8 cellular contexts compared by ENCODE assay signal in genomic region chr16:19555186-19555937, GRCh38. TPM values are rescaled to one million over a fixed set of nuclear protein-coding genes. Genes with fewer than 3 reads are reported as not detected.
DNase-seq lines count a peak whose midpoint lies in the region; ATAC-seq and TF ChIP-seq lines count a peak whose summit lies in the region.

VPS35L (plus strand) TSS chr16:19555703; CDS start chr16:19555730, 27 bp downstream.

- H3K4me1 Mint-ChIP-seq in T-helper 17 cell = peaks cover 11% of the 10 kb centered on the region
- peaks cover 6% of the 10 kb centered on the region for H3K4me1 Mint-ChIP-seq in progenitor cell of endocrine pancreas (ENCODE audit: low read depth)

- no peaks in the 10 kb centered on the region for H3K9me3 ChIP-seq in T-helper 17 cell (ENCODE audit: control insufficient read depth, low read length, poor library complexity, severe bottlenecking)

- H3K27me3 Mint-ChIP-seq in T-helper 17 cell (no peaks in the 10 kb centered on the region), progenitor cell of endocrine pancreas (no peaks in the 10 kb centered on the region)

- in situ Hi-C loops in GM13976 (cut with MboI; ENCODE audit: low sequenced_read_pairs, unreplicated experiment) = no loop called here

- no peaks in the 10 kb centered on the region for H3K9me3 Mint-ChIP-seq in progenitor cell of endocrine pancreas (ENCODE audit: low read depth)

- H3K4me3 Mint-ChIP-seq in T-helper 17 cell (peak within 1 kb of the TSS; percentile 97), progenitor cell of endocrine pancreas (ENCODE audit: low read depth) (peak within 1 kb of the TSS; percentile 87)

- TF ChIP-seq CTCF in GM13976 (IDR thresholded peaks at IDR 0.05; ENCODE audit: borderline replicate concordance, control extremely low read depth, extremely low read depth, insufficient read depth, missing control alignments) (peak; percentile 79), progenitor cell of endocrine pancreas (IDR thresholded peaks at IDR 0.05; ENCODE audit: unreplicated experiment) (peak; percentile 77)

- H3K27ac Mint-ChIP-seq in T-helper 17 cell = peak within 1 kb of the TSS; percentile 86
- peak within 1 kb of the TSS; percentile 97 for H3K27ac Mint-ChIP-seq in progenitor cell of endocrine pancreas

- DNase-seq in GM13976 (ENCODE audit: low spot score) (peak; percentile 94), NCI-H146 treated with DMSO at 0.1 percent for 48 hours (lab: John Stamatoyannopoulos, UW; ENCODE audit: unreplicated experiment) (peak; percentile 98), T-helper 17 cell (peak; percentile 92 to 95 (median 94)), amygdala (lab: John Stamatoyannopoulos, UW) (peak; percentile 52 to 98 (median 95)), left cardiac atrium (peak; percentile 99), progenitor cell of endocrine pancreas (ENCODE audit: low spot score, unreplicated experiment) (peak; percentile 98), ureter (ENCODE audit: low spot score) (peak; percentile 98)

- ATAC-seq in HG02870 (IDR thresholded peaks at IDR 0.05; ENCODE audit: unreplicated experiment) (peak; percentile 92), T-helper 17 cell (peak; percentile 96), left cardiac atrium (peak; percentile 99 to 100)

- H3K36me3 Mint-ChIP-seq in T-helper 17 cell (ENCODE audit: low read depth) (no peaks in the 10 kb centered on the region), progenitor cell of endocrine pancreas (ENCODE audit: insufficient read depth) (no peaks in the 10 kb centered on the region)

- intact Hi-C loops in left cardiac atrium (cut with DNase I) = loop anchor here in 1 of 2 donors (5.0 kb wide), 1 partner anchor 332 kb away; no protein-coding TSS in a partner anchor

RNA-seq across cellular contexts. Expression of gene VPS35L, which starts in this region (rescaled TPM):
- total RNA-seq in T-helper 17 cell (10 to 100 TPM; 37.6 to 47.6 TPM), left cardiac atrium (10 to 100 TPM; 31.3 to 34.3 TPM), progenitor cell of endocrine pancreas (82.7 and 88.4 TPM in 2 replicates), ureter (76.4 TPM)

Comparison
In these comparisons a context has a peak if more than half of its experiments do, and no peak if none do; other contexts are left out.
1. Peak in every context shown above with its lines: DNase-seq and ATAC-seq.